9 cellular contexts compared by ENCODE assay signal in genomic region chr22:46829140-46829891, GRCh38.
DNase-seq lines count a peak whose midpoint lies in the region; TF ChIP-seq lines count a peak whose summit lies in the region.
"Had no signal": no experiment of that assay in that cellular context is flagged by ENCODE, and none has a peak within 500 bp of the region (broad histone marks: within the 10 kb centered on the region; RNA-seq: fewer than 3 reads in every experiment).

No MANE protein-coding gene starts in this region.

- H3K9me3 ChIP-seq in mesodermal cell (ENCODE audit: control insufficient read depth, low read length): no peaks in the 10 kb centered on the region
- H3K9me3 ChIP-seq: upper lobe of left lung had no signal

- H3K4me3 ChIP-seq in HFF-Myc (replicated peaks; ENCODE audit: low read depth, low read length): peak overlapping the region; percentile 12; the same call in 1 of the 2 replicates
- H3K4me3 ChIP-seq in cardiac fibroblast (replicated peaks in 1 of 2; ENCODE audit: low read depth in 2 of 2, low read length in 2 of 2): no peak overlapping the region
- H3K4me3 ChIP-seq in mesodermal cell (ENCODE audit: extremely low read depth, insufficient read depth, low read length, poor library complexity, severe bottlenecking): no peak overlapping the region
- H3K4me3 ChIP-seq: upper lobe of left lung had no signal

- H3K4me3 Mint-ChIP-seq in glutamatergic neuron (ENCODE audit: unreplicated experiment): no peak overlapping the region

- peaks cover 6% of the 10 kb centered on the region for H3K4me1 Mint-ChIP-seq in glutamatergic neuron (ENCODE audit: low read depth, unreplicated experiment)

- DNase-seq in ACHN (peak; percentile 69), HFF-Myc (ENCODE audit: extremely low read depth, low read depth) (peak; percentile 85), cardiac fibroblast (ENCODE audit: low read depth in 2 of 2) (peak; percentile 86 to 89), NCI-H2171 (lab: John Stamatoyannopoulos, UW) (no peak), glutamatergic neuron (no peak)
- no peak for DNase-seq in activated CD4-positive, CD25-positive, alpha-beta regulatory T cell treated with anti-CD3 and anti-CD28 coated beads, Interleukin-2, amount 50 U/mL, for 72 hours
- DNase-seq in stimulated activated naive CD4-positive, alpha-beta T cell treated with Interleukin-2 at 50 U/mL for 16 hours (lab: John Stamatoyannopoulos, UW): no peak
- DNase-seq: upper lobe of left lung had no signal

- H3K4me1 ChIP-seq in mesodermal cell (ENCODE audit: control insufficient read depth, insufficient read depth, low read length, poor library complexity, severe bottlenecking): peaks cover 23% of the 10 kb centered on the region

- H3K9me3 Mint-ChIP-seq in glutamatergic neuron (ENCODE audit: unreplicated experiment): peaks cover 12% of the 10 kb centered on the region

- in situ Hi-C loops in ACHN (cut with HindIII; ENCODE audit: low pct_ligation_motif_present, low pct_unique_long_range_greater_than_20kb, low sequenced_read_pairs): no loop called here

- H3K27ac ChIP-seq in mesodermal cell (ENCODE audit: low read depth, low read length, severe bottlenecking): peak overlapping the region; percentile 52

- H3K36me3 ChIP-seq in mesodermal cell (ENCODE audit: control insufficient read depth, insufficient read depth, low read length): peaks cover 29% of the 10 kb centered on the region
- H3K36me3 ChIP-seq: upper lobe of left lung had no signal

- H3K36me3 Mint-ChIP-seq in glutamatergic neuron (ENCODE audit: unreplicated experiment): peaks cover 11% of the 10 kb centered on the region

- H3K27me3 Mint-ChIP-seq in glutamatergic neuron (ENCODE audit: unreplicated experiment): no peaks in the 10 kb centered on the region

- H3K27ac Mint-ChIP-seq in glutamatergic neuron (ENCODE audit: unreplicated experiment): no peak overlapping the region

- 80 to 82% methylated on average over 6 to 11 of the region's 11 CpGs for WGBS in mesodermal cell (ENCODE audit: insufficient coverage in 2 of 2), 2 experiments

- TF ChIP-seq CTCF in HFF-Myc (IDR thresholded peaks at IDR 0.05; ENCODE audit: low read depth, low read length, missing control alignments) (no peak), cardiac fibroblast (IDR thresholded peaks at IDR 0.05; ENCODE audit: low read depth, low read length) (no peak), glutamatergic neuron (IDR thresholded peaks at IDR 0.05; ENCODE audit: partially characterized antibody, unreplicated experiment) (no peak)

Comparison
In these comparisons a context has a peak if more than half of its experiments do, and no peak if none do; other contexts are left out.
1. DNase-seq: peak in ACHN (single experiment), HFF-Myc (single experiment) and cardiac fibroblast (2 of 2); none in NCI-H2171 (single experiment), glutamatergic neuron (single experiment), activated CD4-positive, CD25-positive, alpha-beta regulatory T cell treated with anti-CD3 and anti-CD28 coated beads, Interleukin-2, amount 50 U/mL, for 72 hours (single experiment) and stimulated activated naive CD4-positive, alpha-beta T cell treated with Interleukin-2 at 50 U/mL for 16 hours (single experiment).